In genomic region chr3:149388714-149389417, GRCh38 we compare ENCODE assay signal across 16 cellular contexts. TPM values are rescaled to one million over a fixed set of nuclear protein-coding genes. Genes with fewer than 3 reads are reported as not detected.
DNase-seq lines count a peak whose midpoint lies in the region; ATAC-seq and TF ChIP-seq lines count a peak whose summit lies in the region.
"Had no signal": no experiment of that assay in that cellular context is flagged by ENCODE, and none has a peak within 500 bp of the region (broad histone marks: within the 10 kb centered on the region; RNA-seq: fewer than 3 reads in every experiment).

No MANE protein-coding gene starts in this region.

- peaks cover 4% of the 10 kb centered on the region for H3K27me3 Mint-ChIP-seq in HFFc6 (ENCODE audit: insufficient read depth)

- TF ChIP-seq CTCF in HFFc6 (IDR thresholded peaks at IDR 0.05) (no peak), VCaP (conservative IDR thresholded peaks at IDR 0.05) (no peak), right lobe of liver (IDR thresholded peaks at IDR 0.05) (no peak), stomach (IDR thresholded peaks at IDR 0.05) (no peak)

- peaks cover 0 to 55% (median 5%) of the 10 kb centered on the region in 4 donors for H3K4me1 ChIP-seq in right lobe of liver
- peaks cover 25 to 51% (median 37%) of the 10 kb centered on the region in 4 donors for H3K4me1 ChIP-seq in stomach

- H3K9me3 ChIP-seq in right lobe of liver (no peaks in the 10 kb centered on the region), stomach (no peaks in the 10 kb centered on the region)
- H3K9me3 ChIP-seq: esophagus muscularis mucosa had no signal

- no peak for DNase-seq in HFFc6
- no peak for DNase-seq in right lobe of liver
- no peak for DNase-seq in stomach
- no peak for DNase-seq in superior temporal gyrus (ENCODE audit: extremely low spot score)
- no peak for DNase-seq in NCI-H146 (lab: John Stamatoyannopoulos, UW)
- no peak for DNase-seq in stimulated activated CD8-positive, alpha-beta memory T cell treated with anti-CD3 and anti-CD28 coated beads, Interleukin-4, amount 100 ng/mL, for 48 hours
- DNase-seq: CD4-positive, alpha-beta memory T cell; hypothalamus; MM.1S; NCI-H2029 treated with DMSO at 0.1 percent for 48 hours; NCI-H82; substantia nigra; T-helper 2 cell had no signal

- peaks cover 17% of the 10 kb centered on the region for H3K9me3 Mint-ChIP-seq in HFFc6

- peak in 3 of 4 donors; percentile 15 to 33 (median 21) for ATAC-seq in right lobe of liver

- peaks cover 23% of the 10 kb centered on the region for H3K36me3 Mint-ChIP-seq in HFFc6 (ENCODE audit: low read depth)
- H3K36me3 Mint-ChIP-seq: CD4-positive, alpha-beta memory T cell had no signal

- WGBS in right lobe of liver (ENCODE audit: insufficient coverage, low coverage, low lambda C conversion rate, missing lambda C conversion rate), result 78% methylated on average over 2 of the region's 3 CpGs
- 89 to 96% (median 94%) methylated on average over 3 of the region's 3 CpGs for WGBS in stomach, 5 donors

- H3K27ac Mint-ChIP-seq in HFFc6, result peak overlapping the region; percentile 99
- H3K27ac Mint-ChIP-seq: CD4-positive, alpha-beta memory T cell had no signal

- H3K4me1 Mint-ChIP-seq in HFFc6 (ENCODE audit: low read depth), result peaks cover 84% of the 10 kb centered on the region

- intact Hi-C loops in right lobe of liver (cut with DNase I) (no loop called here), stomach (cut with DNase I; ENCODE audit: low total_unique reads) (no loop called here)

- H3K27me3 ChIP-seq in right lobe of liver, result no peaks in the 10 kb centered on the region
- no peaks in the 10 kb centered on the region for H3K27me3 ChIP-seq in stomach
- H3K27me3 ChIP-seq: esophagus muscularis mucosa had no signal

- H3K4me3 ChIP-seq in right lobe of liver (no peak overlapping the region), stomach (no peak overlapping the region)
- H3K4me3 ChIP-seq: esophagus muscularis mucosa had no signal

- TF ChIP-seq POLR2A in right lobe of liver (IDR thresholded peaks at IDR 0.05) (no peak), stomach (IDR thresholded peaks at IDR 0.05) (no peak)

- H3K36me3 ChIP-seq in right lobe of liver (no peaks in the 10 kb centered on the region), stomach (no peaks in the 10 kb centered on the region)
- H3K36me3 ChIP-seq: esophagus muscularis mucosa had no signal

- H3K27ac ChIP-seq in VCaP, result peak overlapping the region; percentile 42
- H3K27ac ChIP-seq in right lobe of liver, result peak overlapping the region in 1 of 3 donors; percentile 46
- H3K27ac ChIP-seq in stomach, result peak overlapping the region; percentile 79 to 91 (median 83)

- peak overlapping the region; percentile 22; the same call in 1 of the 2 replicates for H3K4me3 Mint-ChIP-seq in HFFc6
- H3K4me3 Mint-ChIP-seq: CD4-positive, alpha-beta memory T cell had no signal

- TF ChIP-seq EP300 in stomach (IDR thresholded peaks at IDR 0.05), result no peak

RNA-seq across cellular contexts. Expression of gene TM4SF1, which starts 11.4 kb away (rescaled TPM):
- total RNA-seq in HFFc6 (2021; fragmentation: NEBNext Ultra II Directional; extraction: Animal tissue kit (Norgen Biotek cat#: 25700)), result 10 to 100 TPM in 4 of 6 experiments, 1 to 10 TPM in 2; 6.5 to 80.1 (median 74.8) TPM
- total RNA-seq in right lobe of liver (10 to 100 TPM in 5 of 6 experiments, 1 to 10 TPM in 1; 7.9 to 63.0 (median 47.5) TPM), stomach (100 to 1,000 TPM in 2 of 5 donors, 10 to 100 TPM in 3; 29.8 to 468 (median 57.6) TPM)
- polyA plus RNA-seq in stomach, result 100 to 1,000 TPM in 1 of 3 donors, 10 to 100 TPM in 2; 82.8 to 160 (median 97.2) TPM
- total RNA-seq: CD4-positive, alpha-beta memory T cell had no signal
- polyA plus RNA-seq: CD4-positive, alpha-beta memory T cell had no signal

RNA-seq across cellular contexts. Expression of gene TM4SF18, which starts 55.4 kb away (rescaled TPM):
- under 1 TPM in 4 of 6 experiments, not detected in 2; 0.05 to 0.19 (median 0.09) TPM for total RNA-seq in HFFc6 (2021; fragmentation: NEBNext Ultra II Directional; extraction: Animal tissue kit (Norgen Biotek cat#: 25700))
- total RNA-seq in right lobe of liver, result 1 to 10 TPM; 1.8 to 4.6 (median 3.1) TPM
- 10 to 100 TPM in 1 of 5 donors, 1 to 10 TPM in 3, not detected in 1; 1.8 to 26.1 (median 5.6) TPM for total RNA-seq in stomach
- polyA plus RNA-seq in stomach, result 1 to 10 TPM in 1 of 3 donors, under 1 TPM in 2; 0.45 to 1.2 (median 0.87) TPM
- total RNA-seq: CD4-positive, alpha-beta memory T cell; HT-29 had no signal
- polyA plus RNA-seq: CD4-positive, alpha-beta memory T cell had no signal
